7 cellular contexts compared by ENCODE assay signal in genomic region chr16:74984670-74985411, GRCh38. TPM values are rescaled to one million over a fixed set of nuclear protein-coding genes. Genes with fewer than 3 reads are reported as not detected.
DNase-seq lines count a peak whose midpoint lies in the region; ATAC-seq and TF ChIP-seq lines count a peak whose summit lies in the region.

A gene with protein sequence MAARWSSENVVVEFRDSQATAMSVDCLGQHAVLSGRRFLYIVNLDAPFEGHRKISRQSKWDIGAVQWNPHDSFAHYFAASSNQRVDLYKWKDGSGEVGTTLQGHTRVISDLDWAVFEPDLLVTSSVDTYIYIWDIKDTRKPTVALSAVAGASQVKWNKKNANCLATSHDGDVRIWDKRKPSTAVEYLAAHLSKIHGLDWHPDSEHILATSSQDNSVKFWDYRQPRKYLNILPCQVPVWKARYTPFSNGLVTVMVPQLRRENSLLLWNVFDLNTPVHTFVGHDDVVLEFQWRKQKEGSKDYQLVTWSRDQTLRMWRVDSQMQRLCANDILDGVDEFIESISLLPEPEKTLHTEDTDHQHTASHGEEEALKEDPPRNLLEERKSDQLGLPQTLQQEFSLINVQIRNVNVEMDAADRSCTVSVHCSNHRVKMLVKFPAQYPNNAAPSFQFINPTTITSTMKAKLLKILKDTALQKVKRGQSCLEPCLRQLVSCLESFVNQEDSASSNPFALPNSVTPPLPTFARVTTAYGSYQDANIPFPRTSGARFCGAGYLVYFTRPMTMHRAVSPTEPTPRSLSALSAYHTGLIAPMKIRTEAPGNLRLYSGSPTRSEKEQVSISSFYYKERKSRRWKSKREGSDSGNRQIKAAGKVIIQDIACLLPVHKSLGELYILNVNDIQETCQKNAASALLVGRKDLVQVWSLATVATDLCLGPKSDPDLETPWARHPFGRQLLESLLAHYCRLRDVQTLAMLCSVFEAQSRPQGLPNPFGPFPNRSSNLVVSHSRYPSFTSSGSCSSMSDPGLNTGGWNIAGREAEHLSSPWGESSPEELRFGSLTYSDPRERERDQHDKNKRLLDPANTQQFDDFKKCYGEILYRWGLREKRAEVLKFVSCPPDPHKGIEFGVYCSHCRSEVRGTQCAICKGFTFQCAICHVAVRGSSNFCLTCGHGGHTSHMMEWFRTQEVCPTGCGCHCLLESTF (minus strand): TSS chr16:74985123. CDS start chr16:74985017, 106 bp downstream.

- H3K4me3 ChIP-seq in hepatocyte = peak within 1 kb of the TSS; percentile 75

- peak within 1 kb of the TSS; percentile 85 for H3K4me2 ChIP-seq in hepatocyte

- TF ChIP-seq CTCF in hepatocyte (IDR thresholded peaks at IDR 0.05; ENCODE audit: poor library complexity) = no peak

- DNase-seq in NCI-H2081 (lab: John Stamatoyannopoulos, UW) = peak; percentile 96 to 98
- DNase-seq in T1000 (lab: John Stamatoyannopoulos, UW) = peak; percentile 95
- peak; percentile 100 for DNase-seq in astrocyte of the hippocampus (ENCODE audit: low read depth, low spot score)
- DNase-seq in hepatocyte (ENCODE audit: low spot score) = peak; percentile 100
- DNase-seq in retina = peak; percentile 94

- H3K27ac ChIP-seq in hepatocyte = peak within 1 kb of the TSS; percentile 79

- H3K4me1 ChIP-seq in hepatocyte (ENCODE audit: insufficient read depth) = no peaks in the 10 kb centered on the region

- H3K36me3 ChIP-seq in hepatocyte (replicated peaks; ENCODE audit: insufficient read depth, low read depth) = no peaks in the 10 kb centered on the region

- no peaks in the 10 kb centered on the region for H3K9me3 ChIP-seq in hepatocyte (ENCODE audit: low read depth)

- WGBS in hepatocyte (ENCODE audit: low lambda C conversion rate, missing lambda C conversion rate) = under 1% methylated on average over 41 of the region's 61 CpGs

- ATAC-seq in GM18508 (IDR thresholded peaks at IDR 0.05; ENCODE audit: insufficient read depth, unreplicated experiment) (peak; percentile 99), HG03025 (IDR thresholded peaks at IDR 0.05; ENCODE audit: low FRiP score, unreplicated experiment) (peak; percentile 98)

- no peaks in the 10 kb centered on the region for H4K20me1 ChIP-seq in hepatocyte (ENCODE audit: insufficient read depth, poor library complexity, severe bottlenecking)

- no peaks in the 10 kb centered on the region for H3K27me3 ChIP-seq in hepatocyte

- peaks cover 46% of the 10 kb centered on the region for H3K79me2 ChIP-seq in hepatocyte

- no peaks in the 10 kb centered on the region for H3K9me2 ChIP-seq in hepatocyte (replicated peaks; ENCODE audit: insufficient read depth)

- peak within 1 kb of the TSS; percentile 79 for H2AFZ ChIP-seq in hepatocyte

RNA-seq across cellular contexts. Expression of the gene that starts here (rescaled TPM):
- 35.7 and 41.9 TPM in 2 replicates for total RNA-seq in hepatocyte
- polyA plus RNA-seq in hepatocyte = 32.8 and 39.3 TPM in 2 replicates

Comparison
In these comparisons a context has a peak if more than half of its experiments do, and no peak if none do; other contexts are left out.
1. Peak in every context shown above with its lines: DNase-seq, ATAC-seq, H3K4me3 ChIP-seq and H3K27ac ChIP-seq.